In genomic region chr17:4771519-4772234, GRCh38 we compare ENCODE assay signal across 1 cellular context.
TF ChIP-seq lines count a peak whose summit lies in the region.

A gene with protein sequence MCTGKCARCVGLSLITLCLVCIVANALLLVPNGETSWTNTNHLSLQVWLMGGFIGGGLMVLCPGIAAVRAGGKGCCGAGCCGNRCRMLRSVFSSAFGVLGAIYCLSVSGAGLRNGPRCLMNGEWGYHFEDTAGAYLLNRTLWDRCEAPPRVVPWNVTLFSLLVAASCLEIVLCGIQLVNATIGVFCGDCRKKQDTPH (plus strand): TSS chr17:4771886. CDS start chr17:4771923, 37 bp downstream.

TF ChIP-seq in HepG2, 621 proteins besides CTCF, POLR2A, EP300 and RAD21 (continued from another document and continues in another):
- TF ChIP-seq, protein P1, sequence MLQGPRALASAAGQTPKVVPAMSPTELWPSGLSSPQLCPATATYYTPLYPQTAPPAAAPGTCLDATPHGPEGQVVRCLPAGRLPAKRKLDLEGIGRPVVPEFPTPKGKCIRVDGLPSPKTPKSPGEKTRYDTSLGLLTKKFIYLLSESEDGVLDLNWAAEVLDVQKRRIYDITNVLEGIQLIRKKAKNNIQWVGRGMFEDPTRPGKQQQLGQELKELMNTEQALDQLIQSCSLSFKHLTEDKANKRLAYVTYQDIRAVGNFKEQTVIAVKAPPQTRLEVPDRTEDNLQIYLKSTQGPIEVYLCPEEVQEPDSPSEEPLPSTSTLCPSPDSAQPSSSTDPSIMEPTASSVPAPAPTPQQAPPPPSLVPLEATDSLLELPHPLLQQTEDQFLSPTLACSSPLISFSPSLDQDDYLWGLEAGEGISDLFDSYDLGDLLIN (CRISPR knock-in tag; IDR thresholded peaks at IDR 0.05; ENCODE audit: borderline replicate concordance), result 0 out of 2 replicates have a peak, but pooled peaks have one; percentile 68
- TF ChIP-seq, protein P2, sequence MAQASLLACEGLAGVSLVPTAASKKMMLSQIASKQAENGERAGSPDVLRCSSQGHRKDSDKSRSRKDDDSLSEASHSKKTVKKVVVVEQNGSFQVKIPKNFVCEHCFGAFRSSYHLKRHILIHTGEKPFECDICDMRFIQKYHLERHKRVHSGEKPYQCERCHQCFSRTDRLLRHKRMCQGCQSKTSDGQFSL (CRISPR knock-in tag; IDR thresholded peaks at IDR 0.05), result peak; percentile 40; the same call in 1 of the 2 replicates
- TF ChIP-seq, protein P3, sequence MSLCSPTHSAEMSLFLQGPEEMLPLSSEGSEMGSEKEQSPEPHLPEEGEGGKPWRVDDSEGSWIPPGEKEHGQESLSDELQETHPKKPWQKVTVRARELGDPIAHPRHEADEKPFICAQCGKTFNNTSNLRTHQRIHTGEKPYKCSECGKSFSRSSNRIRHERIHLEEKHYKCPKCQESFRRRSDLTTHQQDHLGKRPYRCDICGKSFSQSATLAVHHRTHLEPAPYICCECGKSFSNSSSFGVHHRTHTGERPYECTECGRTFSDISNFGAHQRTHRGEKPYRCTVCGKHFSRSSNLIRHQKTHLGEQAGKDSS (CRISPR knock-in tag; IDR thresholded peaks at IDR 0.05; ENCODE audit: borderline replicate concordance, low read depth), result peak; percentile 24; the same call in 1 of the 2 replicates
- TF ChIP-seq, protein P4, sequence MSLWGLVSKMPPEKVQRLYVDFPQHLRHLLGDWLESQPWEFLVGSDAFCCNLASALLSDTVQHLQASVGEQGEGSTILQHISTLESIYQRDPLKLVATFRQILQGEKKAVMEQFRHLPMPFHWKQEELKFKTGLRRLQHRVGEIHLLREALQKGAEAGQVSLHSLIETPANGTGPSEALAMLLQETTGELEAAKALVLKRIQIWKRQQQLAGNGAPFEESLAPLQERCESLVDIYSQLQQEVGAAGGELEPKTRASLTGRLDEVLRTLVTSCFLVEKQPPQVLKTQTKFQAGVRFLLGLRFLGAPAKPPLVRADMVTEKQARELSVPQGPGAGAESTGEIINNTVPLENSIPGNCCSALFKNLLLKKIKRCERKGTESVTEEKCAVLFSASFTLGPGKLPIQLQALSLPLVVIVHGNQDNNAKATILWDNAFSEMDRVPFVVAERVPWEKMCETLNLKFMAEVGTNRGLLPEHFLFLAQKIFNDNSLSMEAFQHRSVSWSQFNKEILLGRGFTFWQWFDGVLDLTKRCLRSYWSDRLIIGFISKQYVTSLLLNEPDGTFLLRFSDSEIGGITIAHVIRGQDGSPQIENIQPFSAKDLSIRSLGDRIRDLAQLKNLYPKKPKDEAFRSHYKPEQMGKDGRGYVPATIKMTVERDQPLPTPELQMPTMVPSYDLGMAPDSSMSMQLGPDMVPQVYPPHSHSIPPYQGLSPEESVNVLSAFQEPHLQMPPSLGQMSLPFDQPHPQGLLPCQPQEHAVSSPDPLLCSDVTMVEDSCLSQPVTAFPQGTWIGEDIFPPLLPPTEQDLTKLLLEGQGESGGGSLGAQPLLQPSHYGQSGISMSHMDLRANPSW (CRISPR knock-in tag; IDR thresholded peaks at IDR 0.05; ENCODE audit: borderline replicate concordance), result peak; percentile 71; the same call in 1 of the 2 replicates
- TF ChIP-seq NR0B2 (CRISPR knock-in tag; IDR thresholded peaks at IDR 0.05) (peak; percentile 70; the same call in 1 of the 2 replicates), ARHGAP35 (CRISPR knock-in tag; IDR thresholded peaks at IDR 0.05; ENCODE audit: borderline replicate concordance) (peak; percentile 74), KLF16 (CRISPR knock-in tag; IDR thresholded peaks at IDR 0.05) (peak in 1 of 2 experiments; percentile 93; a peak in 2 of 4 replicates), IRF9 (CRISPR knock-in tag; IDR thresholded peaks at IDR 0.05; ENCODE audit: borderline replicate concordance) (no peak), ZIK1 (CRISPR knock-in tag; IDR thresholded peaks at IDR 0.05; ENCODE audit: borderline replicate concordance, low read depth) (peak; percentile 75; the same call in 1 of the 2 replicates), CEBPB (IDR thresholded peaks at IDR 0.05; ENCODE audit: borderline replicate concordance, low read depth, low read length) (no peak), ZNF30 (CRISPR knock-in tag; IDR thresholded peaks at IDR 0.05) (no peak), ZFP91 (CRISPR knock-in tag; IDR thresholded peaks at IDR 0.05; ENCODE audit: borderline replicate concordance) (peak; percentile 90), KLF9 (CRISPR knock-in tag; IDR thresholded peaks at IDR 0.05; ENCODE audit: low read depth) (peak; percentile 93; the same call in 1 of the 2 replicates), MTF1 (CRISPR knock-in tag; IDR thresholded peaks at IDR 0.05) (0 out of 2 replicates have a peak, but pooled peaks have one; percentile 45), ZFP41 (CRISPR knock-in tag; IDR thresholded peaks at IDR 0.05; ENCODE audit: borderline replicate concordance) (0 out of 2 replicates have a peak, but pooled peaks have one; percentile 38), ZNF761 (CRISPR knock-in tag; conservative IDR thresholded peaks at IDR 0.05) (no peak; the same call in 1 of the 2 replicates), KAT8 (CRISPR knock-in tag; IDR thresholded peaks at IDR 0.05) (peak; percentile 73), ZBTB43 (CRISPR knock-in tag; conservative IDR thresholded peaks at IDR 0.05) (peak; percentile 86), ZBTB34 (CRISPR knock-in tag; IDR thresholded peaks at IDR 0.05) (peak; percentile 81; the same call in 1 of the 2 replicates), NCOR1 (IDR thresholded peaks at IDR 0.05; ENCODE audit: borderline replicate concordance, low read length) (peak; percentile 80; the same call in 1 of the 2 replicates), EHMT2 (IDR thresholded peaks at IDR 0.05; ENCODE audit: borderline replicate concordance, low read depth, low read length) (no peak), NR2F6 (IDR thresholded peaks at IDR 0.05) (peak; percentile 53), NR2F6 (CRISPR knock-in tag; IDR thresholded peaks at IDR 0.05) (peak; percentile 84), ZEB1 (IDR thresholded peaks at IDR 0.05; ENCODE audit: insufficient replicate concordance, low read depth) (no peak), ZNF17 (CRISPR knock-in tag; IDR thresholded peaks at IDR 0.05) (0 out of 2 replicates have a peak, but pooled peaks have one; percentile 25), ZNF430 (CRISPR knock-in tag; IDR thresholded peaks at IDR 0.05) (peak; percentile 93), NCOA1 (CRISPR knock-in tag; IDR thresholded peaks at IDR 0.05) (no peak), IKZF5 (CRISPR knock-in tag; IDR thresholded peaks at IDR 0.05) (peak; percentile 84), ZNF451 (CRISPR knock-in tag; IDR thresholded peaks at IDR 0.05) (no peak; the same call in 1 of the 2 replicates), HOXA9 (CRISPR knock-in tag; IDR thresholded peaks at IDR 0.05; ENCODE audit: borderline replicate concordance) (no peak)
- TF ChIP-seq, protein P5, sequence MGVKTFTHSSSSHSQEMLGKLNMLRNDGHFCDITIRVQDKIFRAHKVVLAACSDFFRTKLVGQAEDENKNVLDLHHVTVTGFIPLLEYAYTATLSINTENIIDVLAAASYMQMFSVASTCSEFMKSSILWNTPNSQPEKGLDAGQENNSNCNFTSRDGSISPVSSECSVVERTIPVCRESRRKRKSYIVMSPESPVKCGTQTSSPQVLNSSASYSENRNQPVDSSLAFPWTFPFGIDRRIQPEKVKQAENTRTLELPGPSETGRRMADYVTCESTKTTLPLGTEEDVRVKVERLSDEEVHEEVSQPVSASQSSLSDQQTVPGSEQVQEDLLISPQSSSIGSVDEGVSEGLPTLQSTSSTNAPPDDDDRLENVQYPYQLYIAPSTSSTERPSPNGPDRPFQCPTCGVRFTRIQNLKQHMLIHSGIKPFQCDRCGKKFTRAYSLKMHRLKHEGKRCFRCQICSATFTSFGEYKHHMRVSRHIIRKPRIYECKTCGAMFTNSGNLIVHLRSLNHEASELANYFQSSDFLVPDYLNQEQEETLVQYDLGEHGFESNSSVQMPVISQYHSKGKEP (CRISPR knock-in tag; IDR thresholded peaks at IDR 0.05), result peak; percentile 45; the same call in 1 of the 2 replicates
- TF ChIP-seq, protein P6, sequence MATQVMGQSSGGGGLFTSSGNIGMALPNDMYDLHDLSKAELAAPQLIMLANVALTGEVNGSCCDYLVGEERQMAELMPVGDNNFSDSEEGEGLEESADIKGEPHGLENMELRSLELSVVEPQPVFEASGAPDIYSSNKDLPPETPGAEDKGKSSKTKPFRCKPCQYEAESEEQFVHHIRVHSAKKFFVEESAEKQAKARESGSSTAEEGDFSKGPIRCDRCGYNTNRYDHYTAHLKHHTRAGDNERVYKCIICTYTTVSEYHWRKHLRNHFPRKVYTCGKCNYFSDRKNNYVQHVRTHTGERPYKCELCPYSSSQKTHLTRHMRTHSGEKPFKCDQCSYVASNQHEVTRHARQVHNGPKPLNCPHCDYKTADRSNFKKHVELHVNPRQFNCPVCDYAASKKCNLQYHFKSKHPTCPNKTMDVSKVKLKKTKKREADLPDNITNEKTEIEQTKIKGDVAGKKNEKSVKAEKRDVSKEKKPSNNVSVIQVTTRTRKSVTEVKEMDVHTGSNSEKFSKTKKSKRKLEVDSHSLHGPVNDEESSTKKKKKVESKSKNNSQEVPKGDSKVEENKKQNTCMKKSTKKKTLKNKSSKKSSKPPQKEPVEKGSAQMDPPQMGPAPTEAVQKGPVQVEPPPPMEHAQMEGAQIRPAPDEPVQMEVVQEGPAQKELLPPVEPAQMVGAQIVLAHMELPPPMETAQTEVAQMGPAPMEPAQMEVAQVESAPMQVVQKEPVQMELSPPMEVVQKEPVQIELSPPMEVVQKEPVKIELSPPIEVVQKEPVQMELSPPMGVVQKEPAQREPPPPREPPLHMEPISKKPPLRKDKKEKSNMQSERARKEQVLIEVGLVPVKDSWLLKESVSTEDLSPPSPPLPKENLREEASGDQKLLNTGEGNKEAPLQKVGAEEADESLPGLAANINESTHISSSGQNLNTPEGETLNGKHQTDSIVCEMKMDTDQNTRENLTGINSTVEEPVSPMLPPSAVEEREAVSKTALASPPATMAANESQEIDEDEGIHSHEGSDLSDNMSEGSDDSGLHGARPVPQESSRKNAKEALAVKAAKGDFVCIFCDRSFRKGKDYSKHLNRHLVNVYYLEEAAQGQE (IDR thresholded peaks at IDR 0.05; ENCODE audit: borderline replicate concordance in 1 of 2, low read depth in 1 of 2, low read length in 2 of 2), result 0 out of 4 replicates have a peak, but pooled peaks of 1 of the 2 experiments have one; percentile 40
